8 cellular contexts compared by ENCODE assay signal in genomic region chrX:131677655-131678628, GRCh38.
DNase-seq lines count a peak whose midpoint lies in the region; ATAC-seq, FAIRE-seq and TF ChIP-seq lines count a peak whose summit lies in the region.

No MANE protein-coding gene starts in this region.

- DNase-seq in AG08396 (ENCODE audit: low spot score) = peak; percentile 62
- peak; percentile 37 for DNase-seq in GM12891 (ENCODE audit: insufficient read length, low spot score)
- DNase-seq in NCI-H82 (lab: John Stamatoyannopoulos, UW) = peak; percentile 74
- DNase-seq in activated T-cell treated with anti-CD3 and anti-CD28 coated beads, Interleukin-2, amount 50 U/mL, for 24 hours = peak; percentile 70
- DNase-seq in glutamatergic neuron = peak; percentile 49
- DNase-seq in small intestine = peak; percentile 8

- no peaks in the 10 kb centered on the region for H3K4me1 Mint-ChIP-seq in activated T-cell treated with anti-CD3 and anti-CD28 coated beads, Interleukin-2, amount 50 U/mL, for 24 hours (ENCODE audit: low read depth)
- H3K4me1 Mint-ChIP-seq in glutamatergic neuron (ENCODE audit: low read depth, unreplicated experiment) = no peaks in the 10 kb centered on the region

- no peaks in the 10 kb centered on the region for H3K4me1 ChIP-seq in small intestine (ENCODE audit: control insufficient read depth in 2 of 2, insufficient read depth in 1 of 2, low read depth in 1 of 2, low read length in 1 of 2)

- no peak overlapping the region for H3K4me3 Mint-ChIP-seq in activated T-cell treated with anti-CD3 and anti-CD28 coated beads, Interleukin-2, amount 50 U/mL, for 24 hours
- H3K4me3 Mint-ChIP-seq in glutamatergic neuron (ENCODE audit: unreplicated experiment) = no peak overlapping the region

- FAIRE-seq in GM12891 (lab: Jason Lieb, UNC) = peak; percentile 84
- no peak for FAIRE-seq in small intestine (lab: Jason Lieb, UNC)

- H3K36me3 Mint-ChIP-seq in activated T-cell treated with anti-CD3 and anti-CD28 coated beads, Interleukin-2, amount 50 U/mL, for 24 hours (ENCODE audit: low read depth) = no peaks in the 10 kb centered on the region
- no peaks in the 10 kb centered on the region for H3K36me3 Mint-ChIP-seq in glutamatergic neuron (ENCODE audit: unreplicated experiment)

- no peaks in the 10 kb centered on the region for H3K27me3 ChIP-seq in small intestine (ENCODE audit: control insufficient read depth in 2 of 2, insufficient read depth in 2 of 2, low read length in 2 of 2)

- no peak overlapping the region for H3K27ac ChIP-seq in small intestine (ENCODE audit: low read depth in 1 of 2, low read length in 1 of 2)

- no peaks in the 10 kb centered on the region for H3K36me3 ChIP-seq in small intestine (ENCODE audit: control insufficient read depth in 2 of 2, insufficient read depth in 2 of 2, low read length in 2 of 2)

- H3K4me3 ChIP-seq in small intestine (ENCODE audit: low read depth in 1 of 2, low read length in 2 of 2) = no peak overlapping the region

- ATAC-seq in HG02798 (IDR thresholded peaks at IDR 0.05; ENCODE audit: poor library complexity, unreplicated experiment) (peak; percentile 81), HG03521 (IDR thresholded peaks at IDR 0.05; ENCODE audit: unreplicated experiment) (no peak)

- no peaks in the 10 kb centered on the region for H3K9me3 ChIP-seq in small intestine (ENCODE audit: control insufficient read depth, low read depth)

- peak; percentile 60 for TF ChIP-seq CTCF in glutamatergic neuron (IDR thresholded peaks at IDR 0.05; ENCODE audit: partially characterized antibody, unreplicated experiment)

- 36 to 49% (median 36%) methylated on average over 14 to 20 of the region's 20 CpGs for WGBS in small intestine, 3 donors

- TF ChIP-seq POLR2A in GM12891 (IDR thresholded peaks at IDR 0.05; ENCODE audit: low read depth, low read length) = no peak

- H3K9me3 Mint-ChIP-seq in activated T-cell treated with anti-CD3 and anti-CD28 coated beads, Interleukin-2, amount 50 U/mL, for 24 hours = no peaks in the 10 kb centered on the region
- peaks cover 1% of the 10 kb centered on the region for H3K9me3 Mint-ChIP-seq in glutamatergic neuron (ENCODE audit: unreplicated experiment)

- peaks cover 13% of the 10 kb centered on the region for H3K27me3 Mint-ChIP-seq in activated T-cell treated with anti-CD3 and anti-CD28 coated beads, Interleukin-2, amount 50 U/mL, for 24 hours
- H3K27me3 Mint-ChIP-seq in glutamatergic neuron (ENCODE audit: unreplicated experiment) = no peaks in the 10 kb centered on the region

- H3K27ac Mint-ChIP-seq in activated T-cell treated with anti-CD3 and anti-CD28 coated beads, Interleukin-2, amount 50 U/mL, for 24 hours = no peak overlapping the region
- H3K27ac Mint-ChIP-seq in glutamatergic neuron (ENCODE audit: unreplicated experiment) = no peak overlapping the region

TF ChIP-seq in GM12891, 5 proteins besides CTCF, POLR2A, EP300 and RAD21:
- TF ChIP-seq PAX5 (IDR thresholded peaks at IDR 0.05; ENCODE audit: insufficient read depth, low read length, severe bottlenecking) = no peak
- no peak for TF ChIP-seq POU2F2 (IDR thresholded peaks at IDR 0.05; ENCODE audit: low read depth, low read length)
- TF ChIP-seq TAF1 (IDR thresholded peaks at IDR 0.05; ENCODE audit: low read depth, low read length) = no peak
- TF ChIP-seq POLR2AphosphoS5 (IDR thresholded peaks at IDR 0.05; ENCODE audit: low read depth, low read length) = no peak
- TF ChIP-seq SPI1 (IDR thresholded peaks at IDR 0.05; ENCODE audit: low read depth, low read length) = no peak

Comparison
In these comparisons a context has a peak if more than half of its experiments do, and no peak if none do; other contexts are left out.
1. DNase-seq: peak in every context shown above with its lines; median percentile 74 in NCI-H82; 70 in activated T-cell treated with anti-CD3 and anti-CD28 coated beads, Interleukin-2, amount 50 U/mL, for 24 hours; 62 in AG08396; 49 in glutamatergic neuron; 37 in GM12891; 8 in small intestine.